ENCODE assay signal across 2 cellular contexts in the genomic region with DNA sequence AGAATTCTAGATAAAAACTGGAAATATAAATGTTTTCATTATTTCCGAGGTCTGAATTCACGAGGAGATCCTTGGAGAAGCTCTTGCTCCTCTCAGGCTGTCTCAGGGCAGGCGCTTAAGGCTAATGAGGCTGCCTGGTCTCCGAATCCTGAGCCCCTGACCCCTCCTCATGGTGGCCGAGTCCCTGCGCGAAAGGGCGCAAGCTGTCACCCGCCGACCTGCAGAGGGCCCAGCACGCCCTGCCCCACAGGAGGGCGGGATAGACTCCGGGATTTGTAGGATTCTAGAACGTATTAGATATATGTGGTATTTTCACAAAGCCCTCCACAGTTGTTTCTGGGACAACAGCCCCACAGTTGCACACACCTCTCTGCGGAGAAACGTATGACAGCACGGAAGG.
TF ChIP-seq lines count a peak whose summit lies in the region.

No MANE protein-coding gene starts in this region.

TF ChIP-seq in GM23338, 12 proteins besides CTCF, POLR2A, EP300 and RAD21 (continued from another document):
- TF ChIP-seq, protein P1, sequence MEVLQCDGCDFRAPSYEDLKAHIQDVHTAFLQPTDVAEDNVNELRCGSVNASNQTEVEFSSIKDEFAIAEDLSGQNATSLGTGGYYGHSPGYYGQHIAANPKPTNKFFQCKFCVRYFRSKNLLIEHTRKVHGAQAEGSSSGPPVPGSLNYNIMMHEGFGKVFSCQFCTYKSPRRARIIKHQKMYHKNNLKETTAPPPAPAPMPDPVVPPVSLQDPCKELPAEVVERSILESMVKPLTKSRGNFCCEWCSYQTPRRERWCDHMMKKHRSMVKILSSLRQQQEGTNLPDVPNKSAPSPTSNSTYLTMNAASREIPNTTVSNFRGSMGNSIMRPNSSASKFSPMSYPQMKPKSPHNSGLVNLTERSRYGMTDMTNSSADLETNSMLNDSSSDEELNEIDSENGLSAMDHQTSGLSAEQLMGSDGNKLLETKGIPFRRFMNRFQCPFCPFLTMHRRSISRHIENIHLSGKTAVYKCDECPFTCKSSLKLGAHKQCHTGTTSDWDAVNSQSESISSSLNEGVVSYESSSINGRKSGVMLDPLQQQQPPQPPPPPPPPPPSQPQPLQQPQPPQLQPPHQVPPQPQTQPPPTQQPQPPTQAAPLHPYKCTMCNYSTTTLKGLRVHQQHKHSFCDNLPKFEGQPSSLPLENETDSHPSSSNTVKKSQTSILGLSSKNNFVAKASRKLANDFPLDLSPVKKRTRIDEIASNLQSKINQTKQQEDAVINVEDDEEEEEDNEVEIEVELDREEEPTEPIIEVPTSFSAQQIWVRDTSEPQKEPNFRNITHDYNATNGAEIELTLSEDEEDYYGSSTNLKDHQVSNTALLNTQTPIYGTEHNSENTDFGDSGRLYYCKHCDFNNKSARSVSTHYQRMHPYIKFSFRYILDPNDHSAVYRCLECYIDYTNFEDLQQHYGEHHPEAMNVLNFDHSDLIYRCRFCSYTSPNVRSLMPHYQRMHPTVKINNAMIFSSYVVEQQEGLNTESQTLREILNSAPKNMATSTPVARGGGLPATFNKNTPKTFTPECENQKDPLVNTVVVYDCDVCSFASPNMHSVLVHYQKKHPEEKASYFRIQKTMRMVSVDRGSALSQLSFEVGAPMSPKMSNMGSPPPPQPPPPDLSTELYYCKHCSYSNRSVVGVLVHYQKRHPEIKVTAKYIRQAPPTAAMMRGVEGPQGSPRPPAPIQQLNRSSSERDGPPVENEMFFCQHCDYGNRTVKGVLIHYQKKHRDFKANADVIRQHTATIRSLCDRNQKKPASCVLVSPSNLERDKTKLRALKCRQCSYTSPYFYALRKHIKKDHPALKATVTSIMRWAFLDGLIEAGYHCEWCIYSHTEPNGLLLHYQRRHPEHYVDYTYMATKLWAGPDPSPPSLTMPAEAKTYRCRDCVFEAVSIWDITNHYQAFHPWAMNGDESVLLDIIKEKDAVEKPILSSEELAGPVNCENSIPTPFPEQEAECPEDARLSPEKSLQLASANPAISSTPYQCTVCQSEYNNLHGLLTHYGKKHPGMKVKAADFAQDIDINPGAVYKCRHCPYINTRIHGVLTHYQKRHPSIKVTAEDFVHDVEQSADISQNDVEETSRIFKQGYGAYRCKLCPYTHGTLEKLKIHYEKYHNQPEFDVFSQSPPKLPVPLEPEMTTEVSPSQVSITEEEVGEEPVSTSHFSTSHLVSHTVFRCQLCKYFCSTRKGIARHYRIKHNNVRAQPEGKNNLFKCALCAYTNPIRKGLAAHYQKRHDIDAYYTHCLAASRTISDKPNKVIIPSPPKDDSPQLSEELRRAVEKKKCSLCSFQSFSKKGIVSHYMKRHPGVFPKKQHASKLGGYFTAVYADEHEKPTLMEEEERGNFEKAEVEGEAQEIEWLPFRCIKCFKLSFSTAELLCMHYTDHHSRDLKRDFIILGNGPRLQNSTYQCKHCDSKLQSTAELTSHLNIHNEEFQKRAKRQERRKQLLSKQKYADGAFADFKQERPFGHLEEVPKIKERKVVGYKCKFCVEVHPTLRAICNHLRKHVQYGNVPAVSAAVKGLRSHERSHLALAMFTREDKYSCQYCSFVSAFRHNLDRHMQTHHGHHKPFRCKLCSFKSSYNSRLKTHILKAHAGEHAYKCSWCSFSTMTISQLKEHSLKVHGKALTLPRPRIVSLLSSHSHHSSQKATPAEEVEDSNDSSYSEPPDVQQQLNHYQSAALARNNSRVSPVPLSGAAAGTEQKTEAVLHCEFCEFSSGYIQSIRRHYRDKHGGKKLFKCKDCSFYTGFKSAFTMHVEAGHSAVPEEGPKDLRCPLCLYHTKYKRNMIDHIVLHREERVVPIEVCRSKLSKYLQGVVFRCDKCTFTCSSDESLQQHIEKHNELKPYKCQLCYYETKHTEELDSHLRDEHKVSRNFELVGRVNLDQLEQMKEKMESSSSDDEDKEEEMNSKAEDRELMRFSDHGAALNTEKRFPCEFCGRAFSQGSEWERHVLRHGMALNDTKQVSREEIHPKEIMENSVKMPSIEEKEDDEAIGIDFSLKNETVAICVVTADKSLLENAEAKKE (CRISPR knock-in tag; IDR thresholded peaks at IDR 0.05): no peak
- TF ChIP-seq, protein P2, sequence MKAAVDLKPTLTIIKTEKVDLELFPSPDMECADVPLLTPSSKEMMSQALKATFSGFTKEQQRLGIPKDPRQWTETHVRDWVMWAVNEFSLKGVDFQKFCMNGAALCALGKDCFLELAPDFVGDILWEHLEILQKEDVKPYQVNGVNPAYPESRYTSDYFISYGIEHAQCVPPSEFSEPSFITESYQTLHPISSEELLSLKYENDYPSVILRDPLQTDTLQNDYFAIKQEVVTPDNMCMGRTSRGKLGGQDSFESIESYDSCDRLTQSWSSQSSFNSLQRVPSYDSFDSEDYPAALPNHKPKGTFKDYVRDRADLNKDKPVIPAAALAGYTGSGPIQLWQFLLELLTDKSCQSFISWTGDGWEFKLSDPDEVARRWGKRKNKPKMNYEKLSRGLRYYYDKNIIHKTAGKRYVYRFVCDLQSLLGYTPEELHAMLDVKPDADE (IDR thresholded peaks at IDR 0.05): no peak
- TF ChIP-seq JUNB (IDR thresholded peaks at IDR 0.05; ENCODE audit: unreplicated experiment) (no peak), ZNF114 (CRISPR knock-in tag; IDR thresholded peaks at IDR 0.05) (no peak), EZH2 (IDR thresholded peaks at IDR 0.05; ENCODE audit: low read depth, unreplicated experiment) (no peak), ZNF331 (CRISPR knock-in tag; IDR thresholded peaks at IDR 0.05; ENCODE audit: low read depth) (no peak), EZH2phosphoT487 (IDR thresholded peaks at IDR 0.05; ENCODE audit: unreplicated experiment) (no peak), NANOG (IDR thresholded peaks at IDR 0.05; ENCODE audit: borderline replicate concordance) (no peak), POLR2AphosphoS5 (IDR thresholded peaks at IDR 0.05; ENCODE audit: low read depth) (no peak)
- TF ChIP-seq, protein P3, sequence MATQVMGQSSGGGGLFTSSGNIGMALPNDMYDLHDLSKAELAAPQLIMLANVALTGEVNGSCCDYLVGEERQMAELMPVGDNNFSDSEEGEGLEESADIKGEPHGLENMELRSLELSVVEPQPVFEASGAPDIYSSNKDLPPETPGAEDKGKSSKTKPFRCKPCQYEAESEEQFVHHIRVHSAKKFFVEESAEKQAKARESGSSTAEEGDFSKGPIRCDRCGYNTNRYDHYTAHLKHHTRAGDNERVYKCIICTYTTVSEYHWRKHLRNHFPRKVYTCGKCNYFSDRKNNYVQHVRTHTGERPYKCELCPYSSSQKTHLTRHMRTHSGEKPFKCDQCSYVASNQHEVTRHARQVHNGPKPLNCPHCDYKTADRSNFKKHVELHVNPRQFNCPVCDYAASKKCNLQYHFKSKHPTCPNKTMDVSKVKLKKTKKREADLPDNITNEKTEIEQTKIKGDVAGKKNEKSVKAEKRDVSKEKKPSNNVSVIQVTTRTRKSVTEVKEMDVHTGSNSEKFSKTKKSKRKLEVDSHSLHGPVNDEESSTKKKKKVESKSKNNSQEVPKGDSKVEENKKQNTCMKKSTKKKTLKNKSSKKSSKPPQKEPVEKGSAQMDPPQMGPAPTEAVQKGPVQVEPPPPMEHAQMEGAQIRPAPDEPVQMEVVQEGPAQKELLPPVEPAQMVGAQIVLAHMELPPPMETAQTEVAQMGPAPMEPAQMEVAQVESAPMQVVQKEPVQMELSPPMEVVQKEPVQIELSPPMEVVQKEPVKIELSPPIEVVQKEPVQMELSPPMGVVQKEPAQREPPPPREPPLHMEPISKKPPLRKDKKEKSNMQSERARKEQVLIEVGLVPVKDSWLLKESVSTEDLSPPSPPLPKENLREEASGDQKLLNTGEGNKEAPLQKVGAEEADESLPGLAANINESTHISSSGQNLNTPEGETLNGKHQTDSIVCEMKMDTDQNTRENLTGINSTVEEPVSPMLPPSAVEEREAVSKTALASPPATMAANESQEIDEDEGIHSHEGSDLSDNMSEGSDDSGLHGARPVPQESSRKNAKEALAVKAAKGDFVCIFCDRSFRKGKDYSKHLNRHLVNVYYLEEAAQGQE (IDR thresholded peaks at IDR 0.05; ENCODE audit: unreplicated experiment): no peak

TF ChIP-seq in K562, 482 proteins besides CTCF, POLR2A, EP300 and RAD21 (continued from another document):
- TF ChIP-seq, protein P2 (conservative IDR thresholded peaks at IDR 0.05; ENCODE audit: control insufficient read depth, low read depth, low read length): no peak
- TF ChIP-seq RBM17 (IDR thresholded peaks at IDR 0.05; ENCODE audit: borderline replicate concordance, low read depth, low read length) (no peak), SMC3 (conservative IDR thresholded peaks at IDR 0.05; ENCODE audit: insufficient read depth, low read depth, low read length) (no peak), ZNF134 (CRISPR knock-in tag; conservative IDR thresholded peaks at IDR 0.05) (no peak)
- TF ChIP-seq, protein P4, sequence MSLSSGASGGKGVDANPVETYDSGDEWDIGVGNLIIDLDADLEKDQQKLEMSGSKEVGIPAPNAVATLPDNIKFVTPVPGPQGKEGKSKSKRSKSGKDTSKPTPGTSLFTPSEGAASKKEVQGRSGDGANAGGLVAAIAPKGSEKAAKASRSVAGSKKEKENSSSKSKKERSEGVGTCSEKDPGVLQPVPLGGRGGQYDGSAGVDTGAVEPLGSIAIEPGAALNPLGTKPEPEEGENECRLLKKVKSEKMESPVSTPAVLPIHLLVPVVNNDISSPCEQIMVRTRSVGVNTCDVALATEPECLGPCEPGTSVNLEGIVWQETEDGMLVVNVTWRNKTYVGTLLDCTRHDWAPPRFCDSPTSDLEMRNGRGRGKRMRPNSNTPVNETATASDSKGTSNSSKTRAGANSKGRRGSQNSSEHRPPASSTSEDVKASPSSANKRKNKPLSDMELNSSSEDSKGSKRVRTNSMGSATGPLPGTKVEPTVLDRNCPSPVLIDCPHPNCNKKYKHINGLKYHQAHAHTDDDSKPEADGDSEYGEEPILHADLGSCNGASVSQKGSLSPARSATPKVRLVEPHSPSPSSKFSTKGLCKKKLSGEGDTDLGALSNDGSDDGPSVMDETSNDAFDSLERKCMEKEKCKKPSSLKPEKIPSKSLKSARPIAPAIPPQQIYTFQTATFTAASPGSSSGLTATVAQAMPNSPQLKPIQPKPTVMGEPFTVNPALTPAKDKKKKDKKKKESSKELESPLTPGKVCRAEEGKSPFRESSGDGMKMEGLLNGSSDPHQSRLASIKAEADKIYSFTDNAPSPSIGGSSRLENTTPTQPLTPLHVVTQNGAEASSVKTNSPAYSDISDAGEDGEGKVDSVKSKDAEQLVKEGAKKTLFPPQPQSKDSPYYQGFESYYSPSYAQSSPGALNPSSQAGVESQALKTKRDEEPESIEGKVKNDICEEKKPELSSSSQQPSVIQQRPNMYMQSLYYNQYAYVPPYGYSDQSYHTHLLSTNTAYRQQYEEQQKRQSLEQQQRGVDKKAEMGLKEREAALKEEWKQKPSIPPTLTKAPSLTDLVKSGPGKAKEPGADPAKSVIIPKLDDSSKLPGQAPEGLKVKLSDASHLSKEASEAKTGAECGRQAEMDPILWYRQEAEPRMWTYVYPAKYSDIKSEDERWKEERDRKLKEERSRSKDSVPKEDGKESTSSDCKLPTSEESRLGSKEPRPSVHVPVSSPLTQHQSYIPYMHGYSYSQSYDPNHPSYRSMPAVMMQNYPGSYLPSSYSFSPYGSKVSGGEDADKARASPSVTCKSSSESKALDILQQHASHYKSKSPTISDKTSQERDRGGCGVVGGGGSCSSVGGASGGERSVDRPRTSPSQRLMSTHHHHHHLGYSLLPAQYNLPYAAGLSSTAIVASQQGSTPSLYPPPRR (CRISPR knock-in tag; IDR thresholded peaks at IDR 0.05; ENCODE audit: borderline replicate concordance): no peak
- TF ChIP-seq, protein P5, sequence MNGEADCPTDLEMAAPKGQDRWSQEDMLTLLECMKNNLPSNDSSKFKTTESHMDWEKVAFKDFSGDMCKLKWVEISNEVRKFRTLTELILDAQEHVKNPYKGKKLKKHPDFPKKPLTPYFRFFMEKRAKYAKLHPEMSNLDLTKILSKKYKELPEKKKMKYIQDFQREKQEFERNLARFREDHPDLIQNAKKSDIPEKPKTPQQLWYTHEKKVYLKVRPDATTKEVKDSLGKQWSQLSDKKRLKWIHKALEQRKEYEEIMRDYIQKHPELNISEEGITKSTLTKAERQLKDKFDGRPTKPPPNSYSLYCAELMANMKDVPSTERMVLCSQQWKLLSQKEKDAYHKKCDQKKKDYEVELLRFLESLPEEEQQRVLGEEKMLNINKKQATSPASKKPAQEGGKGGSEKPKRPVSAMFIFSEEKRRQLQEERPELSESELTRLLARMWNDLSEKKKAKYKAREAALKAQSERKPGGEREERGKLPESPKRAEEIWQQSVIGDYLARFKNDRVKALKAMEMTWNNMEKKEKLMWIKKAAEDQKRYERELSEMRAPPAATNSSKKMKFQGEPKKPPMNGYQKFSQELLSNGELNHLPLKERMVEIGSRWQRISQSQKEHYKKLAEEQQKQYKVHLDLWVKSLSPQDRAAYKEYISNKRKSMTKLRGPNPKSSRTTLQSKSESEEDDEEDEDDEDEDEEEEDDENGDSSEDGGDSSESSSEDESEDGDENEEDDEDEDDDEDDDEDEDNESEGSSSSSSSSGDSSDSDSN (IDR thresholded peaks at IDR 0.05; ENCODE audit: borderline replicate concordance in 1 of 2, low read depth in 2 of 2, low read length in 2 of 2): no peak
